ENCODE assay signal across 8 cellular contexts in genomic region chr2:171160119-171160629, GRCh38. TPM values are rescaled to one million over a fixed set of nuclear protein-coding genes. Genes with fewer than 3 reads are reported as not detected.
DNase-seq lines count a peak whose midpoint lies in the region; ATAC-seq and TF ChIP-seq lines count a peak whose summit lies in the region.

No MANE protein-coding gene starts in this region.

- TF ChIP-seq CTCF in CD14-positive monocyte (IDR thresholded peaks at IDR 0.05) (no peak), RWPE1 (conservative IDR thresholded peaks at IDR 0.05; ENCODE audit: low read depth) (no peak), transverse colon (IDR thresholded peaks at IDR 0.05) (no peak)

- H3K23ac ChIP-seq in trophoblast cell (ENCODE audit: low read length), result no peak overlapping the region

- no CpG with 5 or more reads among the region's 50 CpGs for WGBS in trophoblast cell (ENCODE audit: extremely low coverage, insufficient coverage, insufficient read length)
- 0% methylated on average over 34 of the region's 50 CpGs; no CpG with 5 or more reads in 1 of the 2 donors for WGBS in transverse colon (ENCODE audit: low coverage in 1 of 2), 2 donors

- H3K4ac ChIP-seq in trophoblast cell (ENCODE audit: low read depth, low read length), result peak overlapping the region; percentile 100

- peaks cover 16% of the 10 kb centered on the region for H3K79me2 ChIP-seq in trophoblast cell (ENCODE audit: control insufficient read depth, insufficient read depth, low read length, poor library complexity)

- no peaks in the 10 kb centered on the region for H3K9me3 ChIP-seq in trophoblast cell (ENCODE audit: insufficient read depth, low read depth, low read length)
- no peaks in the 10 kb centered on the region for H3K9me3 ChIP-seq in transverse colon

- H2AFZ ChIP-seq in trophoblast cell (ENCODE audit: insufficient read depth, low read length, poor library complexity), result peak overlapping the region; percentile 95

- peaks cover 0 to 2% of the 10 kb centered on the region in 2 experiments for H3K36me3 ChIP-seq in trophoblast cell (ENCODE audit: control insufficient read depth in 1 of 2, insufficient read depth in 2 of 2, low read length in 2 of 2)
- no peaks in the 10 kb centered on the region for H3K36me3 ChIP-seq in transverse colon

- intact Hi-C loops in CD14-positive monocyte (cut with micrococcal nuclease) (loop anchor here (5.0 to 10.0 kb wide), 2 partner anchors 272 to 275 kb away; partner anchors contain the start of genes DCAF17 (in 2 of the 2) and METTL8 (in 2 of the 2)), Right ventricle myocardium inferior (cut with DNase I) (loop anchor here (1.0 to 5.0 kb wide), 2 partner anchors 187 to 257 kb away; no protein-coding TSS in a partner anchor), transverse colon (cut with DNase I; ENCODE audit: low total_unique reads) (no loop called here)

- ATAC-seq in GM19467 (IDR thresholded peaks at IDR 0.05; ENCODE audit: unreplicated experiment) (peak; percentile 14), Right ventricle myocardium inferior (peak; percentile 62)
- ATAC-seq in activated naive CD4-positive, alpha-beta T cell treated with anti-CD3 and anti-CD28 coated beads, Interleukin-2, amount 50 U/mL, for 72 hours, result peak; percentile 58 to 59

- H3K4me1 ChIP-seq in trophoblast cell (ENCODE audit: control insufficient read depth in 1 of 2, insufficient read depth in 2 of 2, low read length in 2 of 2) (no peaks in the 10 kb centered on the region), transverse colon (peaks cover 4 to 45% (median 22%) of the 10 kb centered on the region in 4 donors)

- peak; percentile 68 for DNase-seq in CD14-positive monocyte (ENCODE audit: low spot score)
- peak in 53 of 76 experiments; percentile 7 to 80 (median 53) for DNase-seq in HUDEP-2 (lab: John Stamatoyannopoulos, UW; ENCODE audit: unreplicated experiment in 76 of 76)
- peak; percentile 47 for DNase-seq in RWPE1 (ENCODE audit: low spot score)
- DNase-seq in activated naive CD4-positive, alpha-beta T cell treated with anti-CD3 and anti-CD28 coated beads, Interleukin-2, amount 50 U/mL, for 72 hours (ENCODE audit: low spot score in 2 of 2), result peak; percentile 71 to 74
- DNase-seq in Right ventricle myocardium inferior (ENCODE audit: missing footprints), result peak; percentile 86
- DNase-seq in trophoblast cell, result peak; percentile 53 to 72
- DNase-seq in transverse colon, result peak; percentile 71

- peak overlapping the region; percentile 99 for H2BK120ac ChIP-seq in trophoblast cell (ENCODE audit: insufficient read depth, low read length, poor library complexity)

- H4K91ac ChIP-seq in trophoblast cell (ENCODE audit: low read depth, low read length), result peak overlapping the region; percentile 99

- no peaks in the 10 kb centered on the region for H3K9me3 Mint-ChIP-seq in CD14-positive monocyte
- no peaks in the 10 kb centered on the region for H3K9me3 Mint-ChIP-seq in activated naive CD4-positive, alpha-beta T cell treated with anti-CD3 and anti-CD28 coated beads, Interleukin-2, amount 50 U/mL, for 72 hours

- H3K79me1 ChIP-seq in trophoblast cell (ENCODE audit: low read length), result peaks cover 18% of the 10 kb centered on the region

- no peaks in the 10 kb centered on the region for H3K27me3 ChIP-seq in trophoblast cell (ENCODE audit: insufficient read depth, low read length)
- no peaks in the 10 kb centered on the region for H3K27me3 ChIP-seq in transverse colon

- POLR2A ChIA-PET in RWPE1 (lab: Yijun Ruan, JAX; ENCODE audit: low non-redundant PET), result interaction anchor here (0.6 kb wide), 1 partner anchor 134 kb away, joined by 5 read pairs; no protein-coding TSS in a partner anchor

- peaks cover 0 to 1% of the 10 kb centered on the region in 2 donors for H3K36me3 Mint-ChIP-seq in CD14-positive monocyte
- H3K36me3 Mint-ChIP-seq in activated naive CD4-positive, alpha-beta T cell treated with anti-CD3 and anti-CD28 coated beads, Interleukin-2, amount 50 U/mL, for 72 hours, result peaks cover 16 to 17% of the 10 kb centered on the region in 2 donors

- peak overlapping the region; percentile 94 to 95 for H3K4me3 Mint-ChIP-seq in CD14-positive monocyte

- CTCF ChIA-PET in RWPE1 (lab: Yijun Ruan, JAX), result interaction anchor here (0.6 to 0.7 kb wide), 4 partner anchors 10 to 232 kb away, joined by 3 to 4 read pairs (median 4); no protein-coding TSS in a partner anchor

- peak overlapping the region; percentile 96 for H2AK5ac ChIP-seq in trophoblast cell (ENCODE audit: low read length)

- peaks cover 53% of the 10 kb centered on the region for H3K4me1 Mint-ChIP-seq in CD14-positive monocyte

- H3K27ac ChIP-seq in RWPE1 (peak overlapping the region; percentile 98), trophoblast cell (ENCODE audit: low read depth, low read length) (peak overlapping the region; percentile 99), transverse colon (peak overlapping the region; percentile 93 to 98 (median 98))

- no peak for TF ChIP-seq EP300 in transverse colon (IDR thresholded peaks at IDR 0.05; ENCODE audit: low read depth)

- peak overlapping the region; percentile 98 for H3K9ac ChIP-seq in trophoblast cell (ENCODE audit: low read length)

- peak overlapping the region; percentile 67 for H3K4me2 ChIP-seq in trophoblast cell (ENCODE audit: low read length)

- peak overlapping the region; percentile 95 for H3K4me3 ChIP-seq in trophoblast cell (ENCODE audit: low read depth, low read length)
- peak overlapping the region; percentile 70 to 91 (median 84) for H3K4me3 ChIP-seq in transverse colon

- H4K8ac ChIP-seq in trophoblast cell (ENCODE audit: low read depth, low read length), result peak overlapping the region; percentile 96

- peak overlapping the region; percentile 100 for H3K18ac ChIP-seq in trophoblast cell (ENCODE audit: low read length)

- peak overlapping the region; percentile 78 to 93 (median 90) for H3K27ac Mint-ChIP-seq in CD14-positive monocyte
- H3K27ac Mint-ChIP-seq in activated naive CD4-positive, alpha-beta T cell treated with anti-CD3 and anti-CD28 coated beads, Interleukin-2, amount 50 U/mL, for 72 hours, result peak overlapping the region; percentile 94 to 97

- in situ Hi-C loops in transverse colon (cut with MboI; ENCODE audit: low pct_ligation_motif_present in 1 of 4, low pct_unique_long_range_greater_than_20kb in 1 of 4, low sequenced_read_pairs in 3 of 4), result loop anchor here (10.0 to 25.0 kb wide), 4 partner anchors 185 to 255 kb away; no protein-coding TSS in a partner anchor

- peaks cover 0 to 3% (median 0%) of the 10 kb centered on the region in 3 donors for H3K27me3 Mint-ChIP-seq in CD14-positive monocyte (ENCODE audit: low read depth in 3 of 3)

- H3K14ac ChIP-seq in trophoblast cell (ENCODE audit: low read length), result peak overlapping the region; percentile 100

- peak overlapping the region; percentile 98 for H2BK5ac ChIP-seq in trophoblast cell (ENCODE audit: low read depth, low read length, poor library complexity)

- TF ChIP-seq POLR2A in transverse colon (IDR thresholded peaks at IDR 0.05), result peak; percentile 44

- no peak overlapping the region for H2BK12ac ChIP-seq in trophoblast cell (ENCODE audit: low read length)

- peak overlapping the region; percentile 96 for H4K12ac ChIP-seq in trophoblast cell (ENCODE audit: low read depth, low read length)

RNA-seq across cellular contexts. Expression of gene TLK1, which starts 0.5 kb away (rescaled TPM):
- polyA plus RNA-seq in CD14-positive monocyte, result 10 to 100 TPM in 1 of 2 donors, 1 to 10 TPM in 1; 6.3 to 20.0 TPM
- 10 to 100 TPM; 56.9 to 81.0 TPM for total RNA-seq in activated naive CD4-positive, alpha-beta T cell treated with anti-CD3 and anti-CD28 coated beads, Interleukin-2, amount 50 U/mL, for 72 hours
- 26.7 TPM for total RNA-seq in Right ventricle myocardium inferior
- 65.0 and 65.7 TPM in 2 replicates for polyA plus RNA-seq in trophoblast cell (2013)
- 10 to 100 TPM; 39.6 to 76.3 (median 53.2) TPM for total RNA-seq in transverse colon

Comparison
In these comparisons a context has a peak if more than half of its experiments do, and no peak if none do; other contexts are left out.
1. Peak in every context shown above with its lines: DNase-seq, ATAC-seq, H3K4me3 ChIP-seq and H3K27ac ChIP-seq.